Comparison of ENCODE assay signal across 9 cellular contexts in the genomic region with DNA sequence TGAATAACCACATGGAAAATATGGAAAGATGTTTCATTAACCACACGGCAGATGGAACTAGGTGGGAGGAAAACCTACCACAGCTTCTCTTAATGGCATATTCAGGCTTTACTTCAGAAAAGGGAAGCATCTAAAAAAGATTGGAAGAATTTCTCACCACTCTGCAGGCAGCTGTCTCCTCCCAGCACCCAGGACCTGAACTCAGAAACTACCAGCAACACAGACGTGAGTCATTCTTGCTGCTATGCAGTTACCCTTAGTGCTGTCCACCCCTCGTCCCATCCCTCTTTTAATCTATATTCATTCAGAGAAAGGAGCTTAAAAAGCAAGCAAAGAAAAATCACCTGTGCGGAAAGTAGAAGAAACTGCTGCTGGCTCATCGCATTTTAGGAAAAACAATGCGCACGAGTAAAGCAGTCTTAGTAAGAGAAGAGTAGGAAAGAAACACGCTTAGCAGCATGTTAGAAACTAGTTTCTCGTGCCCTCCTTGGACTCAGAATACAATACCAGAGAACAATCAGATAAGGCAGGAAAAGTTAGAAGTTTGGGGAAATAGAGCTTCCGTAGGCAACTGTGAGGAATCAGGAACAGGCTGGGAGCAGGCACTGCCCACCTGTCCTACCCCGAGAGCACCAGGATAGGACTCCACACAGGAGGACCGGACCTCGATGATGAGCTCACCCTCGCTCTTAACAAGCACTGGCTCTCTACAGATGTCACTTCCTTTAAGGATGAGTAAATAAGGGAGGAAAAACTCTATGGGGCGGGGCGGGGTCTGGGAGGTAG. TPM values are rescaled to one million over a fixed set of nuclear protein-coding genes. Genes with fewer than 3 reads are reported as not detected.
DNase-seq lines count a peak whose midpoint lies in the region; ATAC-seq, FAIRE-seq and TF ChIP-seq lines count a peak whose summit lies in the region.
"Had no signal": no experiment of that assay in that cellular context is flagged by ENCODE, and none has a peak within 500 bp of the region (broad histone marks: within the 10 kb centered on the region; RNA-seq: fewer than 3 reads in every experiment).

No MANE protein-coding gene starts in this region.

- H3K36me3 ChIP-seq in A673 (ENCODE audit: insufficient read depth, low read length, poor library complexity, severe bottlenecking), result no peaks in the 10 kb centered on the region
- H3K36me3 ChIP-seq in skeletal muscle tissue (ENCODE audit: control insufficient read depth in 3 of 3, insufficient read depth in 3 of 3, low read length in 3 of 3), result no peaks in the 10 kb centered on the region
- H3K36me3 ChIP-seq in tibial nerve, result no peaks in the 10 kb centered on the region
- no peaks in the 10 kb centered on the region for H3K36me3 ChIP-seq in pancreas
- no peaks in the 10 kb centered on the region for H3K36me3 ChIP-seq in tibial artery

- H3K9ac ChIP-seq in skeletal muscle tissue (ENCODE audit: low read depth in 1 of 3, low read length in 3 of 3), result peak overlapping the region in 1 of 3 donors; percentile 54

- BruUV-seq in A673 (replicated peaks; lab: Mats Ljungman, UMichigan), result no TSS peak

- H3K27ac ChIP-seq in A673 (ENCODE audit: low read depth, low read length, poor library complexity, severe bottlenecking) (peak overlapping the region; percentile 50), skeletal muscle tissue (ENCODE audit: low read depth, low read length) (peak overlapping the region; percentile 4), tibial nerve (peak overlapping the region in 2 of 4 donors; percentile 24 to 28), pancreas (no peak overlapping the region), tibial artery (no peak overlapping the region)

- H3K4me3 ChIP-seq in A673 (ENCODE audit: low read depth, low read length, poor library complexity, severe bottlenecking) (no peak overlapping the region), skeletal muscle tissue (ENCODE audit: low read length in 3 of 3) (peak overlapping the region in 2 of 3 donors; percentile 14 to 30), tibial nerve (peak overlapping the region in 1 of 4 donors; percentile 24), pancreas (no peak overlapping the region), tibial artery (no peak overlapping the region)

- peaks cover 25% of the 10 kb centered on the region for H3K4me1 ChIP-seq in A673 (ENCODE audit: insufficient read depth, low read length, poor library complexity, severe bottlenecking)
- peaks cover 0 to 10% (median 3%) of the 10 kb centered on the region in 3 donors for H3K4me1 ChIP-seq in skeletal muscle tissue (ENCODE audit: control insufficient read depth in 3 of 3, insufficient read depth in 3 of 3, low read length in 3 of 3)
- H3K4me1 ChIP-seq in tibial nerve, result peaks cover 0 to 20% (median 4%) of the 10 kb centered on the region in 4 donors
- H3K4me1 ChIP-seq in pancreas, result no peaks in the 10 kb centered on the region
- H3K4me1 ChIP-seq in tibial artery, result no peaks in the 10 kb centered on the region

- intact Hi-C loops in A673 (cut with micrococcal nuclease; ENCODE audit: unreplicated experiment) (loop anchor here (5.0 to 10.0 kb wide), 4 partner anchors 92 to 869 kb away; partner anchors contain the start of gene CENPU), pancreas (cut with DNase I) (no loop called here), tibial artery (cut with DNase I; ENCODE audit: low total_unique reads) (loop anchor here (10.0 kb wide), 1 partner anchor 359 kb away; no protein-coding TSS in a partner anchor)

- 76 to 81% methylated on average over 16 of the region's 16 CpGs for WGBS in tibial nerve, 2 donors
- 82 to 87% methylated on average over 16 of the region's 16 CpGs for whole genome bisulfite sequencing in pancreas, 2 donors

- no peak for TF ChIP-seq EP300 in tibial nerve (IDR thresholded peaks at IDR 0.05)

- H3K27me3 ChIP-seq in A673 (replicated peaks; ENCODE audit: insufficient read depth, low read depth, low read length, poor library complexity) (no peaks in the 10 kb centered on the region), skeletal muscle tissue (ENCODE audit: control insufficient read depth in 3 of 3, insufficient read depth in 3 of 3, low read length in 3 of 3) (no peaks in the 10 kb centered on the region), tibial nerve (no peaks in the 10 kb centered on the region), pancreas (no peaks in the 10 kb centered on the region), tibial artery (no peaks in the 10 kb centered on the region)

- TF ChIP-seq CTCF in A673 (conservative IDR thresholded peaks at IDR 0.05; ENCODE audit: low read depth, low read length), result no peak
- no peak for TF ChIP-seq CTCF in tibial nerve (IDR thresholded peaks at IDR 0.05)
- no peak for TF ChIP-seq CTCF in pancreas (IDR thresholded peaks at IDR 0.05)
- TF ChIP-seq CTCF in tibial artery (IDR thresholded peaks at IDR 0.05), result no peak

- CTCF ChIA-PET in A673 (lab: Charles Lee), result interaction anchor here (0.8 kb wide), 1 partner anchor 246 kb away, joined by 5 read pairs; no protein-coding TSS in a partner anchor

- no peak for ATAC-seq in pancreas

- POLR2A ChIA-PET in A673 (lab: Charles Lee; ENCODE audit: low non-redundant PET), result interaction anchor here (0.6 kb wide), 2 partner anchors 209 to 871 kb away, joined by 3 to 11 read pairs; partner anchors contain the start of gene IRF2

- peak; percentile 35 for DNase-seq in A673 (ENCODE audit: low spot score)
- peak; percentile 88 for DNase-seq in NCI-H2029 (lab: John Stamatoyannopoulos, UW)
- peak; percentile 54 for DNase-seq in amniotic epithelial cell (ENCODE audit: low read depth)
- no peak for DNase-seq in tibial nerve (ENCODE audit: low spot score in 2 of 2)
- DNase-seq in pancreas, result no peak
- no peak for DNase-seq in tibial artery

- no peak for FAIRE-seq in pancreas (lab: Jason Lieb, UNC)
- FAIRE-seq: bronchial epithelial cell had no signal

- TF ChIP-seq POLR2A in GM18526 (IDR thresholded peaks at IDR 0.05; ENCODE audit: extremely low read depth, insufficient read length) (peak; percentile 20), tibial nerve (IDR thresholded peaks at IDR 0.05) (no peak)

- H3K9me3 ChIP-seq in A673 (ENCODE audit: low read depth, low read length, poor library complexity, severe bottlenecking), result no peaks in the 10 kb centered on the region
- no peaks in the 10 kb centered on the region for H3K9me3 ChIP-seq in skeletal muscle tissue (ENCODE audit: control insufficient read depth in 3 of 3, low read length in 3 of 3)
- H3K9me3 ChIP-seq in tibial nerve, result no peaks in the 10 kb centered on the region
- no peaks in the 10 kb centered on the region for H3K9me3 ChIP-seq in pancreas
- no peaks in the 10 kb centered on the region for H3K9me3 ChIP-seq in tibial artery

RNA-seq across cellular contexts. Expression of gene ENPP6, which starts 48.1 kb away (rescaled TPM):
- not detected in 2 replicates for total RNA-seq in A673 (2021)
- total RNA-seq in skeletal muscle tissue, result 6.3 TPM
- total RNA-seq in tibial nerve, result 10 to 100 TPM; 12.6 to 42.6 (median 30.3) TPM
- total RNA-seq in pancreas, result 1 to 10 TPM in 1 of 6 donors, under 1 TPM in 2, not detected in 3; 0.12 to 1.5 (median 0.24) TPM
- under 1 TPM; 0.05 to 0.34 TPM for polyA plus RNA-seq in pancreas
- total RNA-seq: bronchial epithelial cell had no signal

Comparison
In these comparisons a context has a peak if more than half of its experiments do, and no peak if none do; other contexts are left out.
1. DNase-seq: peak in A673 (single experiment), NCI-H2029 (single experiment) and amniotic epithelial cell (single experiment); none in tibial nerve (0 of 2), pancreas (0 of 6) and tibial artery (0 of 2).
2. H3K27ac ChIP-seq: peak in A673 (single experiment) and skeletal muscle tissue (single experiment); none in pancreas (0 of 4) and tibial artery (0 of 2).
3. H3K4me3 ChIP-seq: peak in skeletal muscle tissue (2 of 3); none in A673 (single experiment), pancreas (0 of 4) and tibial artery (0 of 2).
4. intact Hi-C loops: an anchor here in A673 (5.0 to 10.0 kb wide) and tibial artery (10.0 kb wide); none called in pancreas.